In genomic region chr17:21252875-21253645, GRCh38 we compare ENCODE assay signal across 7 cellular contexts.
DNase-seq lines count a peak whose midpoint lies in the region; ATAC-seq and TF ChIP-seq lines count a peak whose summit lies in the region.

A gene with protein sequence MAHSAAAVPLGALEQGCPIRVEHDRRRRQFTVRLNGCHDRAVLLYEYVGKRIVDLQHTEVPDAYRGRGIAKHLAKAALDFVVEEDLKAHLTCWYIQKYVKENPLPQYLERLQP (minus strand): TSS chr17:21253410. CDS start chr17:21253264, 146 bp downstream.

- DNase-seq in NCI-H226 (peak; percentile 72), choroid plexus epithelial cell (ENCODE audit: low read depth) (peak; percentile 89)
- peak; percentile 52 to 62 for DNase-seq in activated CD4-positive, alpha-beta T cell treated with anti-CD3 and anti-CD28 coated beads for 24 hours (ENCODE audit: low read depth in 2 of 2)
- peak; percentile 36 to 39 for DNase-seq in stimulated activated CD4-positive, alpha-beta T cell treated with anti-CD3 and anti-CD28 coated beads, Interleukin-1b, Interleukin-23, amount 100 ng/mL, for 1 hour (ENCODE audit: low read depth in 2 of 2)

- no peak for TF ChIP-seq CTCF in choroid plexus epithelial cell (conservative IDR thresholded peaks at IDR 0.05; ENCODE audit: low read depth, low read length)

- H3K27me3 ChIP-seq in layer of hippocampus (ENCODE audit: control insufficient read depth, insufficient read depth, low read length): no peaks in the 10 kb centered on the region

- peak within 1 kb of the TSS; percentile 55 for H3K4me3 ChIP-seq in choroid plexus epithelial cell (ENCODE audit: low read depth, low read length)

- peak within 1 kb of the TSS; percentile 65 for H3K27ac ChIP-seq in layer of hippocampus (ENCODE audit: low read depth, low read length)

- ATAC-seq in GM18517 (IDR thresholded peaks at IDR 0.05; ENCODE audit: unreplicated experiment) (peak; percentile 67), HG02938 (IDR thresholded peaks at IDR 0.05; ENCODE audit: unreplicated experiment) (peak; percentile 76)

Comparison
In these comparisons a context has a peak if more than half of its experiments do, and no peak if none do; other contexts are left out.
1. Peak in every context shown above with its lines: DNase-seq, ATAC-seq, H3K4me3 ChIP-seq and H3K27ac ChIP-seq.
2. DNase-seq: peak in every context shown above with its lines; median percentile 89 in choroid plexus epithelial cell; 72 in NCI-H226; 57 in activated CD4-positive, alpha-beta T cell treated with anti-CD3 and anti-CD28 coated beads for 24 hours; 38 in stimulated activated CD4-positive, alpha-beta T cell treated with anti-CD3 and anti-CD28 coated beads, Interleukin-1b, Interleukin-23, amount 100 ng/mL, for 1 hour.